In the genomic region with DNA sequence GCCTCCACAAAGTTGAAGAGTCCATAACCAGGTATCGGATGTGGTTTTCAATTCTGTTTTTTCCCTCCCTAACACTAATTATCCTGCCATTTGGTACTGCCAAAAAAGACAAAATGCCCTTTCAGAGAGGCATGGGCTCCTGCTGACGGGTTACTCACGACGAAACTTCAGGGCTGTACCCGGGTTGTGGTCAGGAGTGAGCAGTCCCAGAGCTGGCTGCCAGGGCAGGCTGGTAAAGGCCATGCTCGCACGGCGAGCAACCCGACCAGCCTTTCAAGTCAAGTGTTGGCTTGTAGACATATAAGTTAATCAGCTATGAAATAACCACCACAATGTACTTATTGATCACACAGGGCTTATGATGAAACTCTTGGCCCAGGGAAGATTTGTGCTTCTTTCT, we compare ENCODE assay signal across 24 cellular contexts.
A peak's percentile ranks its signal among the peaks of the same experiment; 100 is the strongest.
DNase-seq lines count a peak whose midpoint lies in the region; ATAC-seq and TF ChIP-seq lines count a peak whose summit lies in the region.
"Had no signal": no experiment of that assay in that cellular context is flagged by ENCODE, and none has a peak within 500 bp of the region (broad histone marks: within the 10 kb centered on the region; RNA-seq: fewer than 3 reads in every experiment).

No MANE protein-coding gene starts in this region.

- H3K79me2 ChIP-seq in Karpas-422 (ENCODE audit: low read length): no peaks in the 10 kb centered on the region

- H3K4me3 ChIP-seq in stomach: no peak overlapping the region
- H3K4me3 ChIP-seq in Karpas-422 (ENCODE audit: low read length): no peak overlapping the region
- H3K4me3 ChIP-seq: gastroesophageal sphincter, K562, thoracic aorta had no signal

- no peak overlapping the region for H3K4me2 ChIP-seq in Karpas-422 (ENCODE audit: low read depth, low read length, poor library complexity, severe bottlenecking)

- intact Hi-C loops in stomach (cut with DNase I; ENCODE audit: low total_unique reads): no loop called here

- H3K27me3 Mint-ChIP-seq in activated CD8-positive, alpha-beta memory T cell treated with anti-CD3 and anti-CD28 coated beads, Interleukin-2, amount 10 ng/mL, durations not matched to agents 7 days and 5 days: peaks cover 4% of the 10 kb centered on the region
- H3K27me3 Mint-ChIP-seq: activated naive CD8-positive, alpha-beta T cell treated with anti-CD3 and anti-CD28 coated beads, Interleukin-2, amount 50 U/mL, for 24 hours; CD8-positive, alpha-beta memory T cell; T-helper 17 cell had no signal

- H3K9me3 Mint-ChIP-seq in activated CD8-positive, alpha-beta memory T cell treated with anti-CD3 and anti-CD28 coated beads, Interleukin-2, amount 10 ng/mL, durations not matched to agents 7 days and 5 days (ENCODE audit: low read depth): no peaks in the 10 kb centered on the region
- H3K9me3 Mint-ChIP-seq: activated naive CD8-positive, alpha-beta T cell treated with anti-CD3 and anti-CD28 coated beads, Interleukin-2, amount 50 U/mL, for 24 hours; CD8-positive, alpha-beta memory T cell had no signal

- no peaks in the 10 kb centered on the region for H4K20me1 ChIP-seq in Karpas-422 (ENCODE audit: insufficient read depth, low read depth, low read length)

- peaks cover 0 to 5% (median 0%) of the 10 kb centered on the region in 4 donors for H3K36me3 ChIP-seq in stomach
- no peaks in the 10 kb centered on the region for H3K36me3 ChIP-seq in Karpas-422 (ENCODE audit: insufficient read depth, low read length)
- H3K36me3 ChIP-seq: gastroesophageal sphincter, thoracic aorta had no signal

- no peaks in the 10 kb centered on the region for H3K9me2 ChIP-seq in Karpas-422 (replicated peaks; ENCODE audit: insufficient read depth, low read length)

- H3K9me3 ChIP-seq in stomach (no peaks in the 10 kb centered on the region), Karpas-422 (ENCODE audit: low read length) (no peaks in the 10 kb centered on the region)
- H3K9me3 ChIP-seq: gastroesophageal sphincter, thoracic aorta had no signal

- no peak overlapping the region for H3K4me3 Mint-ChIP-seq in activated CD8-positive, alpha-beta memory T cell treated with anti-CD3 and anti-CD28 coated beads, Interleukin-2, amount 10 ng/mL, durations not matched to agents 7 days and 5 days
- H3K4me3 Mint-ChIP-seq: activated naive CD8-positive, alpha-beta T cell treated with anti-CD3 and anti-CD28 coated beads, Interleukin-2, amount 50 U/mL, for 24 hours; CD8-positive, alpha-beta memory T cell; T-helper 17 cell had no signal

- H3K4me1 ChIP-seq in foreskin keratinocyte (no peaks in the 10 kb centered on the region), stomach (peaks cover 7 to 26% (median 21%) of the 10 kb centered on the region in 4 donors), Karpas-422 (ENCODE audit: low read length) (no peaks in the 10 kb centered on the region)

- in situ Hi-C loops in SK-MEL-5 (cut with HindIII; ENCODE audit: low pct_unique_long_range_greater_than_20kb, low sequenced_read_pairs): no loop called here

- TF ChIP-seq CTCF in foreskin keratinocyte (conservative IDR thresholded peaks at IDR 0.05): no peak
- no peak for TF ChIP-seq CTCF in stomach (IDR thresholded peaks at IDR 0.05)

- H3K27ac ChIP-seq in foreskin keratinocyte: no peak overlapping the region
- H3K27ac ChIP-seq in stomach: peak overlapping the region in 1 of 5 donors; percentile 55
- H3K27ac ChIP-seq in Karpas-422 (ENCODE audit: low read length): no peak overlapping the region
- H3K27ac ChIP-seq: gastroesophageal sphincter, thoracic aorta had no signal

- H3K36me3 Mint-ChIP-seq in activated CD8-positive, alpha-beta memory T cell treated with anti-CD3 and anti-CD28 coated beads, Interleukin-2, amount 10 ng/mL, durations not matched to agents 7 days and 5 days: no peaks in the 10 kb centered on the region

- CTCF ChIA-PET in activated CD8-positive, alpha-beta memory T cell treated with anti-CD3 and anti-CD28 coated beads, Interleukin-2, amount 10 ng/mL, durations not matched to agents 7 days and 5 days (lab: Charles Lee): no interaction called here

- H3K27ac Mint-ChIP-seq in activated CD8-positive, alpha-beta memory T cell treated with anti-CD3 and anti-CD28 coated beads, Interleukin-2, amount 10 ng/mL, durations not matched to agents 7 days and 5 days: no peak overlapping the region
- H3K27ac Mint-ChIP-seq: activated naive CD8-positive, alpha-beta T cell treated with anti-CD3 and anti-CD28 coated beads, Interleukin-2, amount 50 U/mL, for 24 hours; CD8-positive, alpha-beta memory T cell; T-helper 17 cell had no signal

- TF ChIP-seq POLR2A in stomach (IDR thresholded peaks at IDR 0.05): no peak

- H3K4me1 Mint-ChIP-seq in activated CD8-positive, alpha-beta memory T cell treated with anti-CD3 and anti-CD28 coated beads, Interleukin-2, amount 10 ng/mL, durations not matched to agents 7 days and 5 days: no peaks in the 10 kb centered on the region
- H3K4me1 Mint-ChIP-seq: activated naive CD8-positive, alpha-beta T cell treated with anti-CD3 and anti-CD28 coated beads, Interleukin-2, amount 50 U/mL, for 24 hours; CD8-positive, alpha-beta memory T cell; T-helper 17 cell had no signal

- TF ChIP-seq EP300 in stomach (IDR thresholded peaks at IDR 0.05): no peak

- peak; percentile 75 for DNase-seq in DMS79 treated with DMSO at 0.1 percent for 48 hours (lab: John Stamatoyannopoulos, UW)
- DNase-seq in SK-MEL-5 (ENCODE audit: low read depth, low spot score): peak; percentile 96
- DNase-seq in foreskin keratinocyte: peak; percentile 11 to 61
- peak; percentile 70 for DNase-seq in stomach
- no peak for DNase-seq in Karpas-422
- DNase-seq in activated CD8-positive, alpha-beta memory T cell treated with anti-CD3 and anti-CD28 coated beads, Interleukin-2, amount 10 ng/mL, durations not matched to agents 7 days and 5 days: no peak
- DNase-seq: activated CD4-positive, alpha-beta T cell treated with anti-CD3 and anti-CD28 coated beads, Interleukin-2, amount 50 U/mL, for 4 hours; activated naive CD8-positive, alpha-beta T cell treated with anti-CD3 and anti-CD28 coated beads, Interleukin-2, amount 50 U/mL, for 24 hours; activated T-cell treated with anti-CD3 and anti-CD28 coated beads, Interleukin-2, amount 50 U/mL, for 48 hours; CD8-positive, alpha-beta memory T cell; dermis blood vessel endothelial cell; mesendoderm; MM.1S; NCI-H2227 treated with DMSO at 0.1 percent for 48 hours; NCI-H774; right cardiac atrium; stimulated activated CD4-positive, alpha-beta T cell treated with anti-CD3 and anti-CD28 coated beads, Interleukin-1b, Interleukin-23, amount 100 ng/mL, for 48 hours; stimulated activated naive CD8-positive, alpha-beta T cell treated with anti-CD3 and anti-CD28 coated beads, Interleukin-15, Interleukin-2, amounts not matched to agents 100 U/mL and 50 U/mL, for 24 hours; T-helper 17 cell had no signal

- H3K9ac ChIP-seq in Karpas-422 (ENCODE audit: low read length): no peak overlapping the region

- peak; percentile 75 for ATAC-seq in foreskin keratinocyte
- ATAC-seq in activated CD8-positive, alpha-beta memory T cell treated with anti-CD3 and anti-CD28 coated beads, Interleukin-2, amount 10 ng/mL, durations not matched to agents 7 days and 5 days: no peak
- no peak for ATAC-seq in HG02840 (IDR thresholded peaks at IDR 0.05; ENCODE audit: low FRiP score, unreplicated experiment)
- ATAC-seq: activated naive CD8-positive, alpha-beta T cell treated with anti-CD3 and anti-CD28 coated beads, Interleukin-2, amount 50 U/mL, for 24 hours; gastroesophageal sphincter; K562; left lobe of liver; right cardiac atrium; stimulated activated naive CD8-positive, alpha-beta T cell treated with anti-CD3 and anti-CD28 coated beads, Interleukin-15, Interleukin-2, amounts not matched to agents 100 U/mL and 50 U/mL, for 24 hours; T-helper 17 cell had no signal

- 41 to 81% (median 49%) methylated on average over 9 of the region's 9 CpGs for WGBS in stomach, 5 donors

- no peak overlapping the region for H2AFZ ChIP-seq in Karpas-422 (ENCODE audit: low read length)

- H3K27me3 ChIP-seq in foreskin keratinocyte (no peaks in the 10 kb centered on the region), stomach (no peaks in the 10 kb centered on the region), Karpas-422 (ENCODE audit: low read length) (no peaks in the 10 kb centered on the region)
- H3K27me3 ChIP-seq: gastroesophageal sphincter had no signal

Comparison
In these comparisons a context has a peak if more than half of its experiments do, and no peak if none do; other contexts are left out.
1. DNase-seq: peak in DMS79 treated with DMSO at 0.1 percent for 48 hours (single experiment), SK-MEL-5 (single experiment), foreskin keratinocyte (2 of 2) and stomach (single experiment); none in Karpas-422 (single experiment) and activated CD8-positive, alpha-beta memory T cell treated with anti-CD3 and anti-CD28 coated beads, Interleukin-2, amount 10 ng/mL, durations not matched to agents 7 days and 5 days (single experiment).